In genomic region chr16:12092347-12092882, GRCh38 we compare ENCODE assay signal across 9 cellular contexts.
A peak's percentile ranks its signal among the peaks of the same experiment; 100 is the strongest.
DNase-seq lines count a peak whose midpoint lies in the region; ATAC-seq and TF ChIP-seq lines count a peak whose summit lies in the region.
"Had no signal": no experiment of that assay in that cellular context is flagged by ENCODE, and none has a peak within 500 bp of the region (broad histone marks: within the 10 kb centered on the region; RNA-seq: fewer than 3 reads in every experiment).

No MANE protein-coding gene starts in this region.

- no peak for TF ChIP-seq CTCF in omental fat pad (IDR thresholded peaks at IDR 0.05)

- peak; percentile 60 for ATAC-seq in omental fat pad (ENCODE audit: low FRiP score)

- DNase-seq in EH (ENCODE audit: low read depth) (peak; percentile 91), NCI-H2196 (lab: John Stamatoyannopoulos, UW; ENCODE audit: unreplicated experiment) (peak; percentile 53), epithelial cell of prostate (ENCODE audit: low read depth, low spot score) (peak; percentile 26), omental fat pad (ENCODE audit: low spot score) (no peak), hypothalamus (lab: John Stamatoyannopoulos, UW) (no peak), NCI-H1930 (lab: John Stamatoyannopoulos, UW) (no peak), NCI-H526 (lab: John Stamatoyannopoulos, UW) (no peak)
- no peak for DNase-seq in stimulated activated naive CD4-positive, alpha-beta T cell (lab: John Stamatoyannopoulos, UW)
- DNase-seq: activated CD4-positive, alpha-beta T cell treated with anti-CD3 and anti-CD28 coated beads, Interleukin-2, amount 50 U/mL, for 1 hour had no signal

- H3K27ac ChIP-seq in epithelial cell of prostate, result no peak overlapping the region

Comparison
In these comparisons a context has a peak if more than half of its experiments do, and no peak if none do; other contexts are left out.
1. DNase-seq: peak in EH (single experiment), NCI-H2196 (single experiment) and epithelial cell of prostate (single experiment); none in omental fat pad (single experiment), hypothalamus (0 of 51), NCI-H1930 (0 of 2), NCI-H526 (0 of 2) and stimulated activated naive CD4-positive, alpha-beta T cell (0 of 6).